In the genomic region with DNA sequence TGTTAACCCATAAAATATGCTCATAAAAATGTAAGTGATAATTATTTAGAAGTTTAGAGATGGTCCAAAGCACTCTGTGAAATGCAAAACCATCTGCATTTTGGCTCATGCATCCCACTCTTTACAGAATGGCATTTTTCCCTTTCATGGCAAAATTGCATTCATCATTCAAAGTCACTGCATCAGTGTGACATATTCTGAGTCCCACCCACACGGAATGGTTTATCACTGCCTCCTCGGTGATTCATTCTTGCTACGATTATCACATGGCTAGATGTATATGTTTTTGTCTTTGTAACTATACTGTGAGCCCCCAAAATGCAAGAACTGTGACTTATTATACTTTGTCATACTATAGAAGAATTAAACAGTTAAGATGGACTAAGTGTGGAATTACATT, we compare ENCODE assay signal across 35 cellular contexts.
"Had no signal": no experiment of that assay in that cellular context is flagged by ENCODE, and none has a peak within 500 bp of the region (broad histone marks: within the 10 kb centered on the region; RNA-seq: fewer than 3 reads in every experiment).

No MANE protein-coding gene starts in this region.

- DNase-seq: Karpas-422, Kasumi-1, MG63, MM.1S, MV-4-11, NCI-H1048, NCI-H1092, NCI-H1092 treated with DMSO at 0.1 percent for 48 hours, NCI-H1105, NCI-H1105 treated with DMSO at 0.1 percent for 48 hours, NCI-H1417, NCI-H1417 treated with DMSO at 0.1 percent for 48 hours, NCI-H1436, NCI-H1436 treated with DMSO at 0.1 percent for 48 hours, NCI-H146, NCI-H1694, NCI-H1694 treated with DMSO at 0.1 percent for 48 hours, NCI-H187, NCI-H187 treated with DMSO at 0.1 percent for 48 hours, NCI-H1930, NCI-H2029, NCI-H2029 treated with DMSO at 0.1 percent for 48 hours, NCI-H2081, NCI-H2081 treated with DMSO at 0.1 percent for 48 hours, NCI-H2107, NCI-H2171, NCI-H2171 treated with DMSO at 0.1 percent for 48 hours, NCI-H2227 treated with DMSO at 0.1 percent for 48 hours, NCI-H226, NCI-H345, NCI-H446, NCI-H446 treated with DMSO at 0.1 percent for 48 hours, NCI-H510A, NCI-H510A treated with DMSO at 0.1 percent for 48 hours, NCI-H524 had no signal

- H3K4me3 ChIP-seq: MG63 had no signal

- H3K27me3 ChIP-seq: MG63 had no signal

- H3K36me3 ChIP-seq: MG63 had no signal

- H3K9me3 ChIP-seq: MG63 had no signal
